14 cellular contexts compared by ENCODE assay signal in the genomic region with DNA sequence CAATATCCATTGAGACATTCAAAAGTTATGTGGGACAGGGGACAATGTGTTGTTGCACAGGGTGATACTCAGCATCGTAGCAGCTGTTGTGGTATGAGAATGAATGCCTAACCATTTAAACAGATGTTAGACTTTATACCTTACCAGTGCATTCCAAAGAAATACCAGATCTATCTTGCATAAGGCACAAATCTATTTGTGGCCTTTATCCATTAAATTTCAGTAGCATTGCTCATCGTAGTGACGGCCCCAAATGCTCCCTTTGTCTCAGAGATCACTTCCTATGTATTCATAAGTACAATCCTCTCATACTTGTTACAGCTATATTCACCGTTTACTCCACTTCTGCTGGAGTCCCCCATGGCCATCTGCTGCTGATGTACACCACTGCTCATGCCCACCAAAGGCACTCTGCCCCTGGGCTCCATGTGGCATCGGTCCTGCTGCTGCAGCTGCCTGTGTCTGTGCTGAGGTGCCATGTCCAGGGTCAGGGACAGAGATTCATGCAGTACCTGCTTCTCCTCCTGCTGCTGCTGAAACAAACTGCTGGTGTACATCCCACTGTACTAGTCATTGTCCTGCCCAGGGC.
DNase-seq lines count a peak whose midpoint lies in the region; ATAC-seq, FAIRE-seq and TF ChIP-seq lines count a peak whose summit lies in the region.
"Had no signal": no experiment of that assay in that cellular context is flagged by ENCODE, and none has a peak within 500 bp of the region (broad histone marks: within the 10 kb centered on the region; RNA-seq: fewer than 3 reads in every experiment).

No MANE protein-coding gene starts in this region.

- no peak overlapping the region for H3K9ac ChIP-seq in Loucy (ENCODE audit: low read depth, low read length, poor library complexity, severe bottlenecking)
- no peak overlapping the region for H3K9ac ChIP-seq in HepG2 (ENCODE audit: insufficient read depth, low read depth, low read length)

- no peak for FAIRE-seq in HepG2 (lab: Jason Lieb, UNC)
- FAIRE-seq: small intestine had no signal

- DNase-seq in A172 (ENCODE audit: low spot score) (peak; percentile 91), choroid plexus epithelial cell (ENCODE audit: low read depth) (peak; percentile 94), HepG2 (ENCODE audit: low spot score) (peak; percentile 24), medulla oblongata (ENCODE audit: extremely low spot score) (no peak)
- DNase-seq in T-helper 2 cell treated with Interferon-gamma antibody and Interleukin-4, amounts not matched to agents 5 μg/mL and 100 μg/mL, for 36 hours (ENCODE audit: low spot score): no peak
- DNase-seq: BE2C, GOT3, NCI-H526 treated with DMSO at 0.1 percent for 48 hours, small intestine, WERI-Rb-1 had no signal

- no peak overlapping the region for H3K27ac ChIP-seq in HepG2 (ENCODE audit: extremely low read length, insufficient read depth, low read length)
- H3K27ac ChIP-seq: WERI-Rb-1 had no signal

- no peaks in the 10 kb centered on the region for H3K4me1 Mint-ChIP-seq in T-helper 2 cell treated with Interferon-gamma antibody and Interleukin-4, amounts not matched to agents 5 μg/mL and 100 μg/mL, for 36 hours (ENCODE audit: low read depth)

- no peaks in the 10 kb centered on the region for H3K9me2 ChIP-seq in Loucy (replicated peaks; ENCODE audit: low read depth, low read length)

- H3K36me3 ChIP-seq in Loucy (ENCODE audit: insufficient read depth, low read length) (no peaks in the 10 kb centered on the region), HepG2 (replicated peaks in 1 of 2; ENCODE audit: control insufficient read depth in 1 of 2, insufficient read depth in 2 of 2, low read length in 2 of 2) (no peaks in the 10 kb centered on the region)
- H3K36me3 ChIP-seq: BE2C, WERI-Rb-1 had no signal

- peaks cover 12% of the 10 kb centered on the region for H3K27me3 Mint-ChIP-seq in T-helper 2 cell treated with Interferon-gamma antibody and Interleukin-4, amounts not matched to agents 5 μg/mL and 100 μg/mL, for 36 hours (ENCODE audit: low read depth)

- H3F3A ChIP-seq in Loucy (ENCODE audit: low read depth): no peaks in the 10 kb centered on the region

- no peaks in the 10 kb centered on the region for H4K20me1 ChIP-seq in Loucy (ENCODE audit: insufficient read depth, low read length, poor library complexity, severe bottlenecking)
- H4K20me1 ChIP-seq in HepG2 (ENCODE audit: insufficient read depth, low read length): no peaks in the 10 kb centered on the region

- TF ChIP-seq EP300 in HepG2 (IDR thresholded peaks at IDR 0.05; ENCODE audit: low read depth in 2 of 2, low read length in 2 of 2) (no peak), HepG2 (CRISPR knock-in tag; IDR thresholded peaks at IDR 0.05; ENCODE audit: borderline replicate concordance) (no peak)

- peak overlapping the region; percentile 12; the same call in 1 of the 2 replicates for H2AFZ ChIP-seq in Loucy (ENCODE audit: low read length)
- H2AFZ ChIP-seq in HepG2 (ENCODE audit: low read length): no peak overlapping the region

- no peaks in the 10 kb centered on the region for H3K36me3 Mint-ChIP-seq in T-helper 2 cell treated with Interferon-gamma antibody and Interleukin-4, amounts not matched to agents 5 μg/mL and 100 μg/mL, for 36 hours (ENCODE audit: low read depth)

- H3K79me2 ChIP-seq in Loucy (ENCODE audit: insufficient read depth, low read length) (no peaks in the 10 kb centered on the region), HepG2 (ENCODE audit: insufficient read depth, low read length) (no peaks in the 10 kb centered on the region)

- TF ChIP-seq CTCF in Loucy (conservative IDR thresholded peaks at IDR 0.05; ENCODE audit: low read length) (no peak), choroid plexus epithelial cell (conservative IDR thresholded peaks at IDR 0.05; ENCODE audit: low read depth, low read length) (no peak), HepG2 (CRISPR knock-in tag; IDR thresholded peaks at IDR 0.05) (no peak)

- no peak overlapping the region for H3K4me2 ChIP-seq in Loucy (ENCODE audit: low read depth, low read length, poor library complexity, severe bottlenecking)
- H3K4me2 ChIP-seq in HepG2 (ENCODE audit: low read depth, low read length): no peak overlapping the region

- TF ChIP-seq POLR2A in HepG2 (IDR thresholded peaks at IDR 0.05; ENCODE audit: insufficient read depth in 1 of 2, low read depth in 2 of 2, low read length in 2 of 2): no peak

- POLR2A ChIA-PET in HepG2 (lab: Yijun Ruan, JAX): no interaction called here

- no peak overlapping the region for H3K4me3 Mint-ChIP-seq in T-helper 2 cell treated with Interferon-gamma antibody and Interleukin-4, amounts not matched to agents 5 μg/mL and 100 μg/mL, for 36 hours
- H3K4me3 Mint-ChIP-seq: stimulated activated naive CD8-positive, alpha-beta T cell treated with anti-CD3 and anti-CD28 coated beads, Interleukin-15, Interleukin-2, amounts not matched to agents 100 ng/mL and 50 ng/mL, for 24 hours had no signal

- no peaks in the 10 kb centered on the region for H3K9me3 ChIP-seq in Loucy (ENCODE audit: insufficient read depth, low read depth, low read length)
- no peaks in the 10 kb centered on the region for H3K9me3 ChIP-seq in HepG2 (ENCODE audit: low read length)
- H3K9me3 ChIP-seq: BE2C had no signal

- 39% methylated on average over 5 of the region's 5 CpGs for WGBS in HepG2 (ENCODE audit: low lambda C conversion rate)

- ATAC-seq in HepG2 (peak; percentile 65), GM21447 (IDR thresholded peaks at IDR 0.05; ENCODE audit: unreplicated experiment) (no peak), HG02642 (IDR thresholded peaks at IDR 0.05; ENCODE audit: poor library complexity, unreplicated experiment) (no peak)

- H3K4me1 ChIP-seq in Loucy (ENCODE audit: insufficient read depth, low read length, poor library complexity, severe bottlenecking): peaks cover 5% of the 10 kb centered on the region
- H3K4me1 ChIP-seq in HepG2 (ENCODE audit: insufficient read depth, low read length): peaks cover 2% of the 10 kb centered on the region
- H3K4me1 ChIP-seq: BE2C had no signal

- H3K9me3 Mint-ChIP-seq in T-helper 2 cell treated with Interferon-gamma antibody and Interleukin-4, amounts not matched to agents 5 μg/mL and 100 μg/mL, for 36 hours: no peaks in the 10 kb centered on the region
- H3K9me3 Mint-ChIP-seq: stimulated activated naive CD8-positive, alpha-beta T cell treated with anti-CD3 and anti-CD28 coated beads, Interleukin-15, Interleukin-2, amounts not matched to agents 100 ng/mL and 50 ng/mL, for 24 hours had no signal

- no peak overlapping the region for H3K4me3 ChIP-seq in Loucy (ENCODE audit: low read length, poor library complexity, severe bottlenecking)
- no peak overlapping the region for H3K4me3 ChIP-seq in choroid plexus epithelial cell (ENCODE audit: low read depth, low read length)
- no peak overlapping the region for H3K4me3 ChIP-seq in HepG2 (replicated peaks in 1 of 3; ENCODE audit: insufficient read depth in 1 of 3, low read depth in 2 of 3, low read length in 3 of 3)

- H3K27me3 ChIP-seq in Loucy (ENCODE audit: insufficient read depth, low read length, poor library complexity, severe bottlenecking): no peaks in the 10 kb centered on the region
- H3K27me3 ChIP-seq in HepG2 (ENCODE audit: control insufficient read depth in 1 of 2, insufficient read depth in 2 of 2, low read length in 2 of 2): no peaks in the 10 kb centered on the region
- H3K27me3 ChIP-seq: BE2C had no signal

- CTCF ChIA-PET in HepG2 (lab: Yijun Ruan, JAX; ENCODE audit: low intra/inter-chr PET ratio, low total read pairs): no interaction called here

- BruUV-seq in HepG2 (replicated peaks; lab: Mats Ljungman, UMichigan): no TSS peak

- no peak for TF ChIP-seq RAD21 in HepG2 (CRISPR knock-in tag; IDR thresholded peaks at IDR 0.05)

- intact Hi-C loops in HepG2 (cut with micrococcal nuclease; ENCODE audit: unreplicated experiment): no loop called here

- in situ Hi-C loops in HepG2 (cut with HindIII; ENCODE audit: extremely low pct_ligation_motif_present, low pct_unique_long_range_greater_than_20kb): loop anchor here (5.0 kb wide), 1 partner anchor 98 kb away; the partner anchor contains the start of gene CPED1

- H3K27ac Mint-ChIP-seq in T-helper 2 cell treated with Interferon-gamma antibody and Interleukin-4, amounts not matched to agents 5 μg/mL and 100 μg/mL, for 36 hours: no peak overlapping the region
- H3K27ac Mint-ChIP-seq: stimulated activated naive CD8-positive, alpha-beta T cell treated with anti-CD3 and anti-CD28 coated beads, Interleukin-15, Interleukin-2, amounts not matched to agents 100 ng/mL and 50 ng/mL, for 24 hours had no signal

TF ChIP-seq in HepG2, 621 proteins besides CTCF, POLR2A, EP300 and RAD21 (continues in another document):
- TF ChIP-seq ZNF292 (CRISPR knock-in tag; IDR thresholded peaks at IDR 0.05; ENCODE audit: borderline replicate concordance, low read depth): no peak
- no peak for TF ChIP-seq GTF2F1 (IDR thresholded peaks at IDR 0.05; ENCODE audit: low read length)
- no peak for TF ChIP-seq GABPB1 (CRISPR knock-in tag; IDR thresholded peaks at IDR 0.05)
- TF ChIP-seq MTA1 (CRISPR knock-in tag; IDR thresholded peaks at IDR 0.05; ENCODE audit: borderline replicate concordance): no peak
- TF ChIP-seq ZNF225 (CRISPR knock-in tag; IDR thresholded peaks at IDR 0.05): no peak
- TF ChIP-seq ZNF567 (CRISPR knock-in tag; IDR thresholded peaks at IDR 0.05; ENCODE audit: borderline replicate concordance): no peak
- TF ChIP-seq, protein P1, sequence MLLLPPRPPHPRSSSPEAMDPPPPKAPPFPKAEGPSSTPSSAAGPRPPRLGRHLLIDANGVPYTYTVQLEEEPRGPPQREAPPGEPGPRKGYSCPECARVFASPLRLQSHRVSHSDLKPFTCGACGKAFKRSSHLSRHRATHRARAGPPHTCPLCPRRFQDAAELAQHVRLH (CRISPR knock-in tag; IDR thresholded peaks at IDR 0.05; ENCODE audit: borderline replicate concordance, low read depth): no peak
- no peak for TF ChIP-seq SALL1 (CRISPR knock-in tag; IDR thresholded peaks at IDR 0.05)
- no peak for TF ChIP-seq SNAI1 (CRISPR knock-in tag; IDR thresholded peaks at IDR 0.05; ENCODE audit: borderline replicate concordance)
- no peak for TF ChIP-seq ZNF180 (CRISPR knock-in tag; IDR thresholded peaks at IDR 0.05; ENCODE audit: borderline replicate concordance, low read depth)
- TF ChIP-seq ZNF746 (CRISPR knock-in tag; IDR thresholded peaks at IDR 0.05): no peak

Comparison
In these comparisons a context has a peak if more than half of its experiments do, and no peak if none do; other contexts are left out.
1. DNase-seq: peak in A172 (single experiment), choroid plexus epithelial cell (single experiment) and HepG2 (single experiment); none in medulla oblongata (single experiment) and T-helper 2 cell treated with Interferon-gamma antibody and Interleukin-4, amounts not matched to agents 5 μg/mL and 100 μg/mL, for 36 hours (single experiment).